In genomic region chr19:11239377-11240000, GRCh38 we compare ENCODE assay signal across 1 cellular context.
A peak's percentile ranks its signal among the peaks of the same experiment; 100 is the strongest.
TF ChIP-seq lines count a peak whose summit lies in the region.

Gene ANGPTL8, plus strand, starts transcription at chr19:11239619. Its CDS starts 19 bp downstream, at chr19:11239638.

TF ChIP-seq in HepG2, 621 proteins besides CTCF, POLR2A, EP300 and RAD21 (continued from another document and continues in another):
- TF ChIP-seq CSRNP1 (CRISPR knock-in tag; IDR thresholded peaks at IDR 0.05): peak; percentile 41; the same call in 1 of the 2 replicates
- no peak for TF ChIP-seq IKZF1 (IDR thresholded peaks at IDR 0.05)
- peak; percentile 95 for TF ChIP-seq TBX2 (CRISPR knock-in tag; IDR thresholded peaks at IDR 0.05; ENCODE audit: borderline replicate concordance)
- peak; percentile 44; the same call in 1 of the 2 replicates for TF ChIP-seq BORCS8-MEF2B (CRISPR knock-in tag; IDR thresholded peaks at IDR 0.05)
- TF ChIP-seq MEIS2 (CRISPR knock-in tag; IDR thresholded peaks at IDR 0.05): peak; percentile 76; the same call in 1 of the 2 replicates
- TF ChIP-seq GPN1 (CRISPR knock-in tag; IDR thresholded peaks at IDR 0.05; ENCODE audit: borderline replicate concordance): 0 out of 2 replicates have a peak, but pooled peaks have one; percentile 29
- peak; percentile 41; the same call in 1 of the 2 replicates for TF ChIP-seq ZBTB3 (CRISPR knock-in tag; IDR thresholded peaks at IDR 0.05; ENCODE audit: borderline replicate concordance, low read depth)
- peak; percentile 77; the same call in 1 of the 2 replicates for TF ChIP-seq ZNF329 (CRISPR knock-in tag; IDR thresholded peaks at IDR 0.05; ENCODE audit: low read depth)
- TF ChIP-seq ZNF354B (CRISPR knock-in tag; IDR thresholded peaks at IDR 0.05): no peak
- TF ChIP-seq TRIM22 (IDR thresholded peaks at IDR 0.05): no peak
- TF ChIP-seq ZNF264 (CRISPR knock-in tag; IDR thresholded peaks at IDR 0.05): peak; percentile 37
- peak; percentile 95 for TF ChIP-seq POLR2G (IDR thresholded peaks at IDR 0.05; ENCODE audit: low read depth, low read length)
- TF ChIP-seq ATF7 (IDR thresholded peaks at IDR 0.05): peak; percentile 44; the same call in 1 of the 2 replicates
- TF ChIP-seq ATF7 (CRISPR knock-in tag; IDR thresholded peaks at IDR 0.05): peak; percentile 89; the same call in 1 of the 2 replicates
- peak; percentile 95 for TF ChIP-seq HIVEP1 (CRISPR knock-in tag; IDR thresholded peaks at IDR 0.05)
- peak; percentile 99 for TF ChIP-seq MED1 (CRISPR knock-in tag; IDR thresholded peaks at IDR 0.05)
- peak; percentile 89 for TF ChIP-seq GABPB1 (CRISPR knock-in tag; IDR thresholded peaks at IDR 0.05)
- no peak for TF ChIP-seq FIP1L1 (IDR thresholded peaks at IDR 0.05; ENCODE audit: borderline replicate concordance, insufficient read depth, low read depth, low read length)
- peak; percentile 97 for TF ChIP-seq HNF1A (IDR thresholded peaks at IDR 0.05; ENCODE audit: low read depth)
- peak; percentile 99 for TF ChIP-seq HNF1A (CRISPR knock-in tag; IDR thresholded peaks at IDR 0.05; ENCODE audit: borderline replicate concordance)
- TF ChIP-seq ZNF570 (CRISPR knock-in tag; IDR thresholded peaks at IDR 0.05; ENCODE audit: borderline replicate concordance): 0 out of 2 replicates have a peak, but pooled peaks have one; percentile 53
- peak; percentile 57; the same call in 1 of the 2 replicates for TF ChIP-seq ZNF567 (CRISPR knock-in tag; IDR thresholded peaks at IDR 0.05; ENCODE audit: borderline replicate concordance)
- TF ChIP-seq ZNF18 (CRISPR knock-in tag; IDR thresholded peaks at IDR 0.05; ENCODE audit: insufficient replicate concordance): peak; percentile 87
- peak; percentile 97 for TF ChIP-seq MYC (CRISPR knock-in tag; IDR thresholded peaks at IDR 0.05; ENCODE audit: borderline replicate concordance)
- peak; percentile 84; the same call in 1 of the 2 replicates for TF ChIP-seq ZBTB46 (CRISPR knock-in tag; IDR thresholded peaks at IDR 0.05; ENCODE audit: borderline replicate concordance)
- no peak for TF ChIP-seq ATRX (CRISPR knock-in tag; IDR thresholded peaks at IDR 0.05; ENCODE audit: borderline replicate concordance)
- peak; percentile 93 for TF ChIP-seq HMG20A (CRISPR knock-in tag; IDR thresholded peaks at IDR 0.05; ENCODE audit: borderline replicate concordance)
- TF ChIP-seq ZNF878 (CRISPR knock-in tag; IDR thresholded peaks at IDR 0.05): 0 out of 2 replicates have a peak, but pooled peaks have one; percentile 15
- peak; percentile 60; the same call in 1 of the 2 replicates for TF ChIP-seq ZNF580 (CRISPR knock-in tag; IDR thresholded peaks at IDR 0.05; ENCODE audit: borderline replicate concordance, low read depth)
- peak; percentile 73; the same call in 1 of the 2 replicates for TF ChIP-seq ZNF674 (CRISPR knock-in tag; IDR thresholded peaks at IDR 0.05; ENCODE audit: low read depth)
- peak; percentile 43 for TF ChIP-seq MNT (IDR thresholded peaks at IDR 0.05)
- 0 out of 2 replicates have a peak, but pooled peaks have one; percentile 91 for TF ChIP-seq ZNF224 (CRISPR knock-in tag; IDR thresholded peaks at IDR 0.05)
- peak; percentile 75 for TF ChIP-seq ZBTB33 (CRISPR knock-in tag; IDR thresholded peaks at IDR 0.05)
- peak; percentile 74; the same call in 1 of the 2 replicates for TF ChIP-seq JUN (CRISPR knock-in tag; IDR thresholded peaks at IDR 0.05)
- no peak for TF ChIP-seq CERS6 (CRISPR knock-in tag; IDR thresholded peaks at IDR 0.05)
- no peak for TF ChIP-seq PLSCR1 (CRISPR knock-in tag; IDR thresholded peaks at IDR 0.05; ENCODE audit: borderline replicate concordance)
- no peak for TF ChIP-seq ATM (IDR thresholded peaks at IDR 0.05; ENCODE audit: borderline replicate concordance)
- peak; percentile 94 for TF ChIP-seq ZNF891 (CRISPR knock-in tag; IDR thresholded peaks at IDR 0.05)
- TF ChIP-seq DBP (CRISPR knock-in tag; IDR thresholded peaks at IDR 0.05; ENCODE audit: not compliant biosample characterization): no peak
